Comparison of ENCODE assay signal across 8 cellular contexts in the genomic region with DNA sequence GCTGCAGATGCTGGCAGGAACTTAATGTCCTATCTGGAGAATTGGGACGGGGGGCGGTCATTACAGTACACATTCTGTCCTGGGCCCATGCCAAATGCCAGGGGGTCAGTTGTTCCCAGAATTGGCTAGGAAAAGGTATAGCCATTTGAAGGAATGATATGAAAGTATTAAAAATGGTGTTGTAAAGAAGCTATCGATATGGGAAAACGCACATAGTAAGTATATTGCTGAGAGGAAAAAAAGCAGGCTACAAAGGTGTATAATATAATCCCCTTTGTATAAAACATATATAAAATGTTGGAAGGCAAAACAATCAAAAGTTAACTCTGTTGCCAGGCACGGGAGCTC. TPM values are rescaled to one million over a fixed set of nuclear protein-coding genes. Genes with fewer than 3 reads are reported as not detected.
DNase-seq lines count a peak whose midpoint lies in the region; TF ChIP-seq lines count a peak whose summit lies in the region.

No MANE protein-coding gene starts in this region.

- peak overlapping the region; percentile 87 for H3K9ac ChIP-seq in SK-N-MC (ENCODE audit: insufficient read length)

- peak overlapping the region; percentile 70 for H3K4me3 ChIP-seq in GM12875 (ENCODE audit: low read depth, low read length)
- peak overlapping the region; percentile 95 for H3K4me3 ChIP-seq in SK-N-MC
- peak overlapping the region; percentile 68 for H3K4me3 ChIP-seq in fibroblast of villous mesenchyme (ENCODE audit: low read depth, low read length)
- peak overlapping the region; percentile 51 for H3K4me3 ChIP-seq in skeletal muscle cell (ENCODE audit: low read depth, low read length)

- TF ChIP-seq CTCF in GM12875 (IDR thresholded peaks at IDR 0.05; ENCODE audit: borderline replicate concordance, insufficient read depth, low read depth, low read length): no peak
- TF ChIP-seq CTCF in fibroblast of villous mesenchyme (IDR thresholded peaks at IDR 0.05; ENCODE audit: insufficient read depth, low read depth, low read length): no peak

- DNase-seq in SK-N-MC (ENCODE audit: low read depth, low spot score) (no peak), fibroblast of villous mesenchyme (ENCODE audit: low read depth) (no peak), skeletal muscle cell (ENCODE audit: low read depth) (no peak), NCI-H345 treated with DMSO at 0.1 percent for 48 hours (lab: John Stamatoyannopoulos, UW; ENCODE audit: unreplicated experiment) (no peak), NCI-H446 treated with DMSO at 0.1 percent for 48 hours (lab: John Stamatoyannopoulos, UW) (no peak), midbrain (lab: John Stamatoyannopoulos, UW) (no peak)
- no peak for DNase-seq in stimulated activated CD4-positive, alpha-beta T cell treated with anti-CD3 and anti-CD28 coated beads, Interleukin-2, amount 100 ng/mL, for 24 hours

- no peak overlapping the region for H3K27ac ChIP-seq in SK-N-MC

- H3K9me3 ChIP-seq in SK-N-MC (ENCODE audit: low read depth, low read length): no peaks in the 10 kb centered on the region

- peaks cover 25% of the 10 kb centered on the region for H3K36me3 ChIP-seq in SK-N-MC (ENCODE audit: insufficient read depth, low read length)

RNA-seq across cellular contexts. Expression of a gene that starts 0.5 kb away (rescaled TPM):
- 0.97 and 3.0 TPM in 2 replicates for total RNA-seq in fibroblast of villous mesenchyme

RNA-seq across cellular contexts. Expression of a gene that starts 7.4 kb away (rescaled TPM):
- total RNA-seq in fibroblast of villous mesenchyme: 18.1 and 18.7 TPM in 2 replicates

RNA-seq across cellular contexts. Expression of a gene that starts 7.6 kb away (rescaled TPM):
- total RNA-seq in fibroblast of villous mesenchyme: 103,191 and 163,599 TPM in 2 replicates

RNA-seq across cellular contexts. Expression of a gene that starts 8.3 kb away (rescaled TPM):
- total RNA-seq in fibroblast of villous mesenchyme: under 0.01 TPM in 1 of 2 replicates, not detected in the other

RNA-seq across cellular contexts. Expression of a gene that starts 14.7 kb away (rescaled TPM):
- total RNA-seq in fibroblast of villous mesenchyme: under 0.01 TPM in 1 of 2 replicates, not detected in the other
